17 cellular contexts compared by ENCODE assay signal in genomic region chrX:12993823-12994222, GRCh38. TPM values are rescaled to one million over a fixed set of nuclear protein-coding genes. Genes with fewer than 3 reads are reported as not detected.
DNase-seq lines count a peak whose midpoint lies in the region; ATAC-seq and TF ChIP-seq lines count a peak whose summit lies in the region.
"Had no signal": no experiment of that assay in that cellular context is flagged by ENCODE, and none has a peak within 500 bp of the region (broad histone marks: within the 10 kb centered on the region; RNA-seq: fewer than 3 reads in every experiment).

No MANE protein-coding gene starts in this region.

- H3K27ac ChIP-seq in 22Rv1 (peak overlapping the region; percentile 84), body of pancreas (peak overlapping the region; percentile 17 to 72 (median 54)), left lung (no peak overlapping the region), upper lobe of left lung (no peak overlapping the region)

- CTCF ChIA-PET in Calu3 (lab: Charles Lee): interaction anchor here (0.8 kb wide), 1 partner anchor 23 kb away, joined by 3 read pairs; no protein-coding TSS in a partner anchor

- no peak for TF ChIP-seq EP300 in upper lobe of left lung (IDR thresholded peaks at IDR 0.05)

- no peak for TF ChIP-seq POLR2A in body of pancreas (IDR thresholded peaks at IDR 0.05)
- TF ChIP-seq POLR2A in upper lobe of left lung (IDR thresholded peaks at IDR 0.05): no peak

- H3K9me3 Mint-ChIP-seq in Calu3 (ENCODE audit: low read depth, unreplicated experiment): no peaks in the 10 kb centered on the region
- H3K9me3 Mint-ChIP-seq: GM23338 had no signal

- no peaks in the 10 kb centered on the region for H3K9me3 ChIP-seq in body of pancreas
- no peaks in the 10 kb centered on the region for H3K9me3 ChIP-seq in left lung
- H3K9me3 ChIP-seq in upper lobe of left lung: no peaks in the 10 kb centered on the region

- DNase-seq in Calu3 (no peak), body of pancreas (no peak), left lung (no peak), medulla oblongata (ENCODE audit: extremely low spot score) (no peak), KBM-7 (no peak), upper lobe of left lung (no peak), T-helper 9 cell (no peak)
- DNase-seq: DMS 273 treated with DMSO at 0.1 percent for 48 hours; GF-D8; NCI-H1694 treated with DMSO at 0.1 percent for 48 hours; NK-92 treated with Interleukin-12 subunit alpha and Interleukin-12 subunit beta, amount 100 ng/mL, for 24 hours; SIG-M5 had no signal

- no peak overlapping the region for H3K4me3 Mint-ChIP-seq in Calu3 (ENCODE audit: low read depth, unreplicated experiment)
- H3K4me3 Mint-ChIP-seq: CD14-positive monocyte, GM23338 had no signal

- TF ChIP-seq CTCF in 22Rv1 (IDR thresholded peaks at IDR 0.05) (no peak), Calu3 (IDR thresholded peaks at IDR 0.05; ENCODE audit: unreplicated experiment) (no peak), body of pancreas (IDR thresholded peaks at IDR 0.05) (peak in 1 of 7 experiments; percentile 10), left lung (IDR thresholded peaks at IDR 0.05) (no peak), upper lobe of left lung (IDR thresholded peaks at IDR 0.05) (no peak)

- H3K4me1 Mint-ChIP-seq in Calu3 (ENCODE audit: low read depth, unreplicated experiment): peaks cover 59% of the 10 kb centered on the region

- H3K27ac Mint-ChIP-seq in Calu3 (ENCODE audit: unreplicated experiment): peak overlapping the region; percentile 78
- H3K27ac Mint-ChIP-seq: CD14-positive monocyte, GM23338 had no signal

- peaks cover 22% of the 10 kb centered on the region for H3K36me3 Mint-ChIP-seq in Calu3 (ENCODE audit: insufficient read depth, unreplicated experiment)
- H3K36me3 Mint-ChIP-seq: CD14-positive monocyte had no signal

- H3K36me3 ChIP-seq in body of pancreas (replicated peaks in 1 of 2; ENCODE audit: insufficient read depth in 1 of 2, low read depth in 2 of 2) (no peaks in the 10 kb centered on the region), left lung (no peaks in the 10 kb centered on the region), upper lobe of left lung (no peaks in the 10 kb centered on the region)

- H3K4me1 ChIP-seq in body of pancreas (peaks cover 52% of the 10 kb centered on the region), left lung (peaks cover 0 to 13% of the 10 kb centered on the region in 2 donors), upper lobe of left lung (peaks cover 0 to 18% (median 11%) of the 10 kb centered on the region in 4 donors)

- intact Hi-C loops in Calu3 (cut with micrococcal nuclease; ENCODE audit: unreplicated experiment): no loop called here
- intact Hi-C loops in body of pancreas (cut with DNase I): no loop called here
- intact Hi-C loops in left lung (cut with DNase I): no loop called here

- ATAC-seq in body of pancreas (no peak), left lung (peak; percentile 15), upper lobe of left lung (ENCODE audit: low FRiP score in 2 of 2) (no peak)
- ATAC-seq: GM23338, HCT116, K562 had no signal

- no peaks in the 10 kb centered on the region for H3K27me3 Mint-ChIP-seq in Calu3 (ENCODE audit: unreplicated experiment)

- WGBS in body of pancreas, 2 donors: 26 to 28% methylated on average over 1 of the region's 1 CpG
- WGBS in upper lobe of left lung, 2 donors: 6 to 46% methylated on average over 1 of the region's 1 CpG

- in situ Hi-C loops in KBM-7 (cut with MboI; ENCODE audit: low pct_unique_long_range_greater_than_20kb, low sequenced_read_pairs): no loop called here

- BruUV-seq in Calu3 (replicated peaks; lab: Mats Ljungman, UMichigan): TSS peak; percentile 81

- H3K27me3 ChIP-seq in body of pancreas: no peaks in the 10 kb centered on the region
- no peaks in the 10 kb centered on the region for H3K27me3 ChIP-seq in left lung
- no peaks in the 10 kb centered on the region for H3K27me3 ChIP-seq in upper lobe of left lung

- no peak overlapping the region for H3K4me3 ChIP-seq in body of pancreas
- no peak overlapping the region for H3K4me3 ChIP-seq in left lung
- no peak overlapping the region for H3K4me3 ChIP-seq in upper lobe of left lung
- H3K4me3 ChIP-seq: GM23338, K562 had no signal

RNA-seq across cellular contexts. Expression of gene TMSB4X, which starts 18.9 kb away (rescaled TPM):
- 5,274 and 5,368 TPM in 2 replicates for total RNA-seq in Calu3 (2022)
- 1,000 to 10,000 TPM; 1,104 to 1,472 TPM for total RNA-seq in body of pancreas
- total RNA-seq in left lung: 1,000 to 10,000 TPM; 4,574 to 4,791 TPM
- 1,000 to 10,000 TPM; 2,646 to 6,090 (median 4,792) TPM for total RNA-seq in upper lobe of left lung

RNA-seq across cellular contexts. Expression of gene FAM9C, which starts 50.6 kb away (rescaled TPM):
- total RNA-seq in Calu3 (2022) (not detected in 2 replicates), body of pancreas (not detected), left lung (not detected), upper lobe of left lung (under 1 TPM in 1 of 6 donors, not detected in 5; 0.20 TPM)
- total RNA-seq: GM23338, K562 had no signal

Comparison
In these comparisons a context has a peak if more than half of its experiments do, and no peak if none do; other contexts are left out.
1. H3K27ac ChIP-seq: peak in 22Rv1 (single experiment) and body of pancreas (4 of 4); none in left lung (0 of 2) and upper lobe of left lung (0 of 4).